In genomic region chr7:92925876-92926696, GRCh38 we compare ENCODE assay signal across 16 cellular contexts.
A peak's percentile ranks its signal among the peaks of the same experiment; 100 is the strongest.
DNase-seq lines count a peak whose midpoint lies in the region; ATAC-seq and TF ChIP-seq lines count a peak whose summit lies in the region.
"Had no signal": no experiment of that assay in that cellular context is flagged by ENCODE, and none has a peak within 500 bp of the region (broad histone marks: within the 10 kb centered on the region; RNA-seq: fewer than 3 reads in every experiment).

No MANE protein-coding gene starts in this region.

- TF ChIP-seq CTCF in neural crest cell (conservative IDR thresholded peaks at IDR 0.05) (no peak), mammary epithelial cell (conservative IDR thresholded peaks at IDR 0.05 in 1 of 2, IDR thresholded peaks at IDR 0.05 in 1 of 2; ENCODE audit: extremely low read depth in 1 of 2, insufficient read depth in 1 of 2, low read depth in 1 of 2, low read length in 2 of 2) (no peak), ascending aorta (IDR thresholded peaks at IDR 0.05) (no peak)

- CTCF ChIA-PET in activated CD4-positive, alpha-beta T cell treated with anti-CD3 and anti-CD28 coated beads for 36 hours (lab: Charles Lee) = no interaction called here
- CTCF ChIA-PET in mammary epithelial cell (lab: Charles Lee; ENCODE audit: low non-redundant PET) = no interaction called here

- no peaks in the 10 kb centered on the region for H3K36me3 ChIP-seq in mammary epithelial cell (ENCODE audit: insufficient read depth, low read length)
- H3K36me3 ChIP-seq in ascending aorta = no peaks in the 10 kb centered on the region
- H3K36me3 ChIP-seq: lower lobe of right lung, neutrophil had no signal

- no peak overlapping the region for H3K9ac ChIP-seq in mammary epithelial cell (ENCODE audit: insufficient read depth, low read length)

- H4K20me1 ChIP-seq in mammary epithelial cell (ENCODE audit: insufficient read depth, low read length) = no peaks in the 10 kb centered on the region

- H2AFZ ChIP-seq in mammary epithelial cell (ENCODE audit: low read depth, low read length) = no peak overlapping the region

- peaks cover 5% of the 10 kb centered on the region for H3K36me3 Mint-ChIP-seq in neural crest cell (ENCODE audit: low read depth)
- peaks cover 2% of the 10 kb centered on the region for H3K36me3 Mint-ChIP-seq in activated CD4-positive, alpha-beta T cell treated with anti-CD3 and anti-CD28 coated beads for 36 hours (ENCODE audit: low read depth)

- H3K27ac ChIP-seq in mammary epithelial cell (ENCODE audit: insufficient read depth, low read depth, low read length) (no peak overlapping the region), ascending aorta (no peak overlapping the region)
- H3K27ac ChIP-seq: lower lobe of right lung, neutrophil had no signal

- H3K4me1 ChIP-seq in mammary epithelial cell (ENCODE audit: insufficient read depth, low read length) (no peaks in the 10 kb centered on the region), ascending aorta (no peaks in the 10 kb centered on the region)
- H3K4me1 ChIP-seq: lower lobe of right lung had no signal

- peaks cover 10% of the 10 kb centered on the region for H3K9me3 Mint-ChIP-seq in neural crest cell
- H3K9me3 Mint-ChIP-seq in activated CD4-positive, alpha-beta T cell treated with anti-CD3 and anti-CD28 coated beads for 36 hours (ENCODE audit: low read depth) = peaks cover 6% of the 10 kb centered on the region

- no TSS peak for BruUV-seq in mammary epithelial cell (replicated peaks; lab: Mats Ljungman, UMichigan)

- intact Hi-C loops in activated CD4-positive, alpha-beta T cell treated with anti-CD3 and anti-CD28 coated beads for 36 hours (cut with DNase I, micrococcal nuclease) = no loop called here
- intact Hi-C loops in mammary epithelial cell (cut with micrococcal nuclease) = no loop called here
- intact Hi-C loops in ascending aorta (cut with DNase I) = no loop called here

- H3K27me3 ChIP-seq in mammary epithelial cell (ENCODE audit: insufficient read depth, low read length) (no peaks in the 10 kb centered on the region), ascending aorta (no peaks in the 10 kb centered on the region)
- H3K27me3 ChIP-seq: neutrophil had no signal

- peaks cover 26% of the 10 kb centered on the region for H3K4me1 Mint-ChIP-seq in neural crest cell
- no peaks in the 10 kb centered on the region for H3K4me1 Mint-ChIP-seq in activated CD4-positive, alpha-beta T cell treated with anti-CD3 and anti-CD28 coated beads for 36 hours
- H3K4me1 Mint-ChIP-seq: stimulated activated naive CD8-positive, alpha-beta T cell treated with anti-CD3 and anti-CD28 coated beads, Interleukin-15, amount 100 ng/mL, for 72 hours had no signal

- POLR2A ChIA-PET in activated CD4-positive, alpha-beta T cell treated with anti-CD3 and anti-CD28 coated beads for 36 hours (lab: Charles Lee) = no interaction called here

- 92% methylated on average over 9 of the region's 9 CpGs for WGBS in mammary epithelial cell (ENCODE audit: low coverage, missing lambda C conversion rate)

- H3K4me2 ChIP-seq in mammary epithelial cell (ENCODE audit: insufficient read depth, low read depth, low read length) = no peak overlapping the region

- dilution Hi-C loops in mammary epithelial cell (cut with HindIII; ENCODE audit: low sequenced_read_pairs) = no loop called here

- H3K9me3 ChIP-seq in mammary epithelial cell (replicated peaks; ENCODE audit: insufficient read depth, low read length) (peaks cover 6% of the 10 kb centered on the region), ascending aorta (peaks cover 0 to 8% of the 10 kb centered on the region in 2 donors)
- H3K9me3 ChIP-seq: neutrophil had no signal

- DNase-seq in H4 (ENCODE audit: low spot score) = peak; percentile 22
- DNase-seq in NCI-H69 (lab: John Stamatoyannopoulos, UW) = peak; percentile 41
- peak; percentile 24 for DNase-seq in fibroblast of peridontal ligament (ENCODE audit: extremely low read depth)
- peak; percentile 57 for DNase-seq in neural crest cell (ENCODE audit: low read depth, low spot score)
- DNase-seq in activated CD4-positive, alpha-beta T cell treated with anti-CD3 and anti-CD28 coated beads for 36 hours = no peak
- DNase-seq in mammary epithelial cell = no peak
- DNase-seq in ascending aorta (ENCODE audit: low spot score in 2 of 2) = no peak
- DNase-seq: activated CD8-positive, alpha-beta memory T cell treated with anti-CD3 and anti-CD28 coated beads for 24 hours; AML-193; anterior cingulate cortex; lower lobe of right lung; OCI-M1; stimulated activated CD4-positive, alpha-beta T cell treated with anti-CD3 and anti-CD28 coated beads, Interleukin-12 subunit alpha, Interleukin-12 subunit beta, amount 100 ng/mL, for 4 hours; stimulated activated naive CD8-positive, alpha-beta T cell treated with anti-CD3 and anti-CD28 coated beads, Interleukin-15, amount 100 ng/mL, for 72 hours had no signal

- H3K4me3 Mint-ChIP-seq in neural crest cell = peak overlapping the region; percentile 50
- H3K4me3 Mint-ChIP-seq in activated CD4-positive, alpha-beta T cell treated with anti-CD3 and anti-CD28 coated beads for 36 hours = no peak overlapping the region
- H3K4me3 Mint-ChIP-seq: stimulated activated naive CD8-positive, alpha-beta T cell treated with anti-CD3 and anti-CD28 coated beads, Interleukin-15, amount 100 ng/mL, for 72 hours had no signal

- ATAC-seq in HG02852 (IDR thresholded peaks at IDR 0.05; ENCODE audit: unreplicated experiment) = no peak
- no peak for ATAC-seq in activated CD4-positive, alpha-beta T cell treated with anti-CD3 and anti-CD28 coated beads for 36 hours
- ATAC-seq: lower lobe of right lung; stimulated activated naive CD8-positive, alpha-beta T cell treated with anti-CD3 and anti-CD28 coated beads, Interleukin-15, amount 100 ng/mL, for 72 hours had no signal

- peak overlapping the region; percentile 78 for H3K27ac Mint-ChIP-seq in neural crest cell (ENCODE audit: unreplicated experiment)
- H3K27ac Mint-ChIP-seq in activated CD4-positive, alpha-beta T cell treated with anti-CD3 and anti-CD28 coated beads for 36 hours = no peak overlapping the region
- H3K27ac Mint-ChIP-seq: stimulated activated naive CD8-positive, alpha-beta T cell treated with anti-CD3 and anti-CD28 coated beads, Interleukin-15, amount 100 ng/mL, for 72 hours had no signal

- no peaks in the 10 kb centered on the region for H3K79me2 ChIP-seq in mammary epithelial cell (ENCODE audit: insufficient read depth, low read length)

- H3K27me3 Mint-ChIP-seq in neural crest cell (ENCODE audit: low read depth) = no peaks in the 10 kb centered on the region
- peaks cover 20% of the 10 kb centered on the region for H3K27me3 Mint-ChIP-seq in activated CD4-positive, alpha-beta T cell treated with anti-CD3 and anti-CD28 coated beads for 36 hours

- in situ Hi-C loops in mammary epithelial cell (cut with MboI; ENCODE audit: low sequenced_read_pairs in 2 of 2) = no loop called here

- no peak overlapping the region for H3K4me3 ChIP-seq in mammary epithelial cell (replicated peaks in 1 of 3; ENCODE audit: insufficient read depth in 1 of 3, low read depth in 2 of 3, low read length in 3 of 3)
- no peak overlapping the region for H3K4me3 ChIP-seq in ascending aorta
- H3K4me3 ChIP-seq: lower lobe of right lung had no signal

Comparison
In these comparisons a context has a peak if more than half of its experiments do, and no peak if none do; other contexts are left out.
1. DNase-seq: peak in H4 (single experiment), NCI-H69 (single experiment), fibroblast of peridontal ligament (single experiment) and neural crest cell (single experiment); none in activated CD4-positive, alpha-beta T cell treated with anti-CD3 and anti-CD28 coated beads for 36 hours (single experiment), mammary epithelial cell (single experiment) and ascending aorta (0 of 2).